Comparison of ENCODE assay signal across 16 cellular contexts in the genomic region with DNA sequence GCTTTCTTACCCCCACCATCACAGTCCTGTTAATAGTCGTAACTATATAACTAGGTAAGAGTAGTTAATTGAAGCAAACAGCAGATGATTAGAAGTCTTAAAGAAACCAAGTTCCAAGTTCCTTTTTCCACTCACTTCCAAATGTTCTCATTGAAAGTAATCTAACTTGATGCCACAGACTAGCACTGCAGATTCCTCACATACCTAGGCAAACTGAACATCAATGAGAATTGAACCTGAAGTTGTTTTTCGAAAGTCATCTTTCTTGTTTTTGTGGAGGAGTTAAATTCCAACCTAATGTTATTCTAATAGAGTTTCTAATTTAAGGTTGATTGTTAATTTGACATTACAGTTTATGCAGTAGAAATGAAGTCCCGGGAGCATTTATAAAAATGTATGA. TPM values are rescaled to one million over a fixed set of nuclear protein-coding genes. Genes with fewer than 3 reads are reported as not detected.
"Had no signal": no experiment of that assay in that cellular context is flagged by ENCODE, and none has a peak within 500 bp of the region (broad histone marks: within the 10 kb centered on the region; RNA-seq: fewer than 3 reads in every experiment).

No MANE protein-coding gene starts in this region.

- DNase-seq: activated CD4-positive, alpha-beta T cell treated with anti-CD3 and anti-CD28 coated beads, Interleukin-2, amount 50 U/mL, for 1 hour; activated CD8-positive, alpha-beta memory T cell treated with anti-CD3 and anti-CD28 coated beads for 24 hours; activated naive CD4-positive, alpha-beta T cell; activated naive CD8-positive, alpha-beta T cell treated with anti-CD3 and anti-CD28 coated beads, Interleukin-2, amount 10 ng/mL, durations not matched to agents 7 days and 5 days; cerebellar nuclear complex; effector memory CD8-positive, alpha-beta T cell; hippocampal formation; kidney glomerular epithelial cell; pancreas; retina had no signal

- H3K9me3 Mint-ChIP-seq: activated naive CD8-positive, alpha-beta T cell treated with anti-CD3 and anti-CD28 coated beads, Interleukin-2, amount 10 ng/mL, durations not matched to agents 7 days and 5 days; activated T-helper 1 cell treated with anti-CD3 and anti-CD28 coated beads, Interleukin-12 subunit alpha, Interleukin-12 subunit beta, Interleukin-2, Interleukin-4 antibody, amounts not matched to agents 30 ng/mL and 10 ng/mL and 1 ng/mL, durations not matched to agents 14 hours and 24 hours and 36 hours; dendritic cell treated with granulocyte-macrophage colony-stimulating factor and Interleukin-4, amounts not matched to agents 40 ng/mL and 50 ng/mL, for 4 days; effector memory CD8-positive, alpha-beta T cell; stimulated activated effector memory CD8-positive, alpha-beta T cell treated with anti-CD3 and anti-CD28 coated beads, Interleukin-12 subunit alpha, Interleukin-12 subunit beta, amount 100 ng/mL, for 72 hours; type B pancreatic cell had no signal

- H3K27me3 ChIP-seq: breast epithelium, pancreas had no signal

- H3K27ac ChIP-seq: pancreas, SK-N-MC had no signal

- H3K36me3 ChIP-seq: breast epithelium, pancreas had no signal

- H3K27ac Mint-ChIP-seq: activated naive CD8-positive, alpha-beta T cell treated with anti-CD3 and anti-CD28 coated beads, Interleukin-2, amount 10 ng/mL, durations not matched to agents 7 days and 5 days; activated T-helper 1 cell treated with anti-CD3 and anti-CD28 coated beads, Interleukin-12 subunit alpha, Interleukin-12 subunit beta, Interleukin-2, Interleukin-4 antibody, amounts not matched to agents 30 ng/mL and 10 ng/mL and 1 ng/mL, durations not matched to agents 14 hours and 24 hours and 36 hours; dendritic cell treated with granulocyte-macrophage colony-stimulating factor and Interleukin-4, amounts not matched to agents 40 ng/mL and 50 ng/mL, for 4 days; effector memory CD8-positive, alpha-beta T cell; stimulated activated effector memory CD8-positive, alpha-beta T cell treated with anti-CD3 and anti-CD28 coated beads, Interleukin-12 subunit alpha, Interleukin-12 subunit beta, amount 100 ng/mL, for 72 hours; type B pancreatic cell had no signal

- H3K4me3 ChIP-seq: breast epithelium, pancreas, SK-N-MC had no signal

- H3K4me1 ChIP-seq: breast epithelium, pancreas had no signal

- H3K9me3 ChIP-seq: breast epithelium, pancreas had no signal

- H3K36me3 Mint-ChIP-seq: activated naive CD8-positive, alpha-beta T cell treated with anti-CD3 and anti-CD28 coated beads, Interleukin-2, amount 10 ng/mL, durations not matched to agents 7 days and 5 days; stimulated activated effector memory CD8-positive, alpha-beta T cell treated with anti-CD3 and anti-CD28 coated beads, Interleukin-12 subunit alpha, Interleukin-12 subunit beta, amount 100 ng/mL, for 72 hours; type B pancreatic cell had no signal

- H3K4me3 Mint-ChIP-seq: activated naive CD8-positive, alpha-beta T cell treated with anti-CD3 and anti-CD28 coated beads, Interleukin-2, amount 10 ng/mL, durations not matched to agents 7 days and 5 days; activated T-helper 1 cell treated with anti-CD3 and anti-CD28 coated beads, Interleukin-12 subunit alpha, Interleukin-12 subunit beta, Interleukin-2, Interleukin-4 antibody, amounts not matched to agents 30 ng/mL and 10 ng/mL and 1 ng/mL, durations not matched to agents 14 hours and 24 hours and 36 hours; dendritic cell treated with granulocyte-macrophage colony-stimulating factor and Interleukin-4, amounts not matched to agents 40 ng/mL and 50 ng/mL, for 4 days; effector memory CD8-positive, alpha-beta T cell; stimulated activated effector memory CD8-positive, alpha-beta T cell treated with anti-CD3 and anti-CD28 coated beads, Interleukin-12 subunit alpha, Interleukin-12 subunit beta, amount 100 ng/mL, for 72 hours had no signal

- H3K4me1 Mint-ChIP-seq: activated naive CD8-positive, alpha-beta T cell treated with anti-CD3 and anti-CD28 coated beads, Interleukin-2, amount 10 ng/mL, durations not matched to agents 7 days and 5 days had no signal

RNA-seq across cellular contexts. Expression of gene PRKG1, which starts 5.5 kb away (rescaled TPM):
- total RNA-seq: activated naive CD8-positive, alpha-beta T cell treated with anti-CD3 and anti-CD28 coated beads, Interleukin-2, amount 10 ng/mL, durations not matched to agents 7 days and 5 days; activated T-helper 1 cell treated with anti-CD3 and anti-CD28 coated beads, Interleukin-12 subunit alpha, Interleukin-12 subunit beta, Interleukin-2, Interleukin-4 antibody, amounts not matched to agents 30 ng/mL and 10 ng/mL and 1 ng/mL, durations not matched to agents 14 hours and 24 hours and 36 hours had no signal
